ENCODE assay signal across 8 cellular contexts in the genomic region with DNA sequence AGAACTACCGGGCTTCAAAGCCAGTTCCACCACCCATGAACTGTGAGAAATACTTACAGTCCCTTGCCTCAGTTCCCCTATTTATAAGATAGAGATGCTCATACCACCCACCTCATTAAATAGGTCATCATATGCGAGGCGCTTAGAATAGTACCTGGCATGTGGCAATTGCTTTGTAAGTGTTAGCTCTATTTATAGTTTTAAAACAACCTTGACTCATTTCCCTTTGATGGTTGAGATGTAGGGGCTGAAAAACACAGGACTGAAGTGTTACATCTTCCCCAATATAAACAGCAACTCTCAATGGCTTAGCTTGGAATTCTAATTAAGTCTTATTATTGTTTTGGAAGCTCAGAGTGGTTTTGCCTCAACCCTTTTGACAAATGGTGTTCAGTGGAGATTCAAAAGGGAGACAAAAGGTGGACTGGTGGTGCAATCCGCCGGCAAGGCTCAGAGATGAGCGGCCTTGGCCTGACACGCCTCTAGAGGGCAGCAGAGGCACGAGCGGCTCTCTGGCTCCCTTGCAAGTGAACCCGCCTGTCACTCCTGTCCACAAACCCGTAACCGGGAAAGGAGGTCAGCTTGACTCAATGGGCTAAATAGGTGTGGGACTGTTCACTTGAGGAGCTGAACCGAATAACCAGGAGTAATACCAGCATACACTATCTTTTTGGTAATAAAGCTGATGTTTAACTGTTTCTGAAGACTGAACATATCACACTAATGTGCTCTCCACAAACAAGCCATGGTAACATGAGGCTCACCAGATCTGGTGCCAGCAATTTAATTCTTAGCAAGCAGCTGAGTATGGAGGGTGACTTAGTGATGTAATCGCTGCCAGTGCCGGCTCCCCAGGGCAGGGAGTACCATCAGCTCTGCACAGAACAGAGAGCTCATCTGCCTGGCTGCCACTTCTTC. TPM values are rescaled to one million over a fixed set of nuclear protein-coding genes. Genes with fewer than 3 reads are reported as not detected.
DNase-seq lines count a peak whose midpoint lies in the region; TF ChIP-seq lines count a peak whose summit lies in the region.

No MANE protein-coding gene starts in this region.

- H3K36me3 Mint-ChIP-seq in activated T-helper 1 cell treated with anti-CD3 and anti-CD28 coated beads, Interleukin-12 subunit alpha, Interleukin-12 subunit beta, Interleukin-2, Interleukin-4 antibody, amounts not matched to agents 30 ng/mL and 10 ng/mL and 1 ng/mL, durations not matched to agents 14 hours and 24 hours and 36 hours (ENCODE audit: low read depth) = no peaks in the 10 kb centered on the region

- H3K4me2 ChIP-seq in GM23248 (ENCODE audit: unreplicated experiment) = peak overlapping the region; percentile 83

- no peak overlapping the region for H3K9ac ChIP-seq in GM23248

- H3K27ac ChIP-seq in GM23248 (no peak overlapping the region), Peyer's patch (no peak overlapping the region), suprapubic skin (no peak overlapping the region)

- H3K36me3 ChIP-seq in GM23248 (ENCODE audit: low read depth) (no peaks in the 10 kb centered on the region), Peyer's patch (no peaks in the 10 kb centered on the region), suprapubic skin (no peaks in the 10 kb centered on the region)

- 7 to 8% methylated on average over 15 of the region's 15 CpGs for WGBS in GM23248 (ENCODE audit: low coverage in 1 of 2, low lambda C conversion rate in 2 of 2, missing lambda C conversion rate in 2 of 2), 2 experiments
- whole genome bisulfite sequencing in suprapubic skin = 11% methylated on average over 15 of the region's 15 CpGs

- peak; percentile 54 to 91 (median 86) for TF ChIP-seq CTCF in Peyer's patch (IDR thresholded peaks at IDR 0.05)
- TF ChIP-seq CTCF in fibroblast of the aortic adventitia (IDR thresholded peaks at IDR 0.05; ENCODE audit: insufficient read depth, low read length) = peak; percentile 99
- TF ChIP-seq CTCF in suprapubic skin (IDR thresholded peaks at IDR 0.05) = peak; percentile 79 to 96

- no peaks in the 10 kb centered on the region for H3K9me3 Mint-ChIP-seq in activated T-helper 1 cell treated with anti-CD3 and anti-CD28 coated beads, Interleukin-12 subunit alpha, Interleukin-12 subunit beta, Interleukin-2, Interleukin-4 antibody, amounts not matched to agents 30 ng/mL and 10 ng/mL and 1 ng/mL, durations not matched to agents 14 hours and 24 hours and 36 hours

- no peaks in the 10 kb centered on the region for H3K9me2 ChIP-seq in GM23248 (ENCODE audit: insufficient read depth)

- 0 out of 2 replicates have a peak, but pooled peaks cover 5% of the 10 kb centered on the region for H3F3A ChIP-seq in GM23248 (ENCODE audit: insufficient read depth)

- TF ChIP-seq EP300 in suprapubic skin (IDR thresholded peaks at IDR 0.05) = no peak

- no peak for TF ChIP-seq POLR2A in Peyer's patch (IDR thresholded peaks at IDR 0.05)
- no peak for TF ChIP-seq POLR2A in suprapubic skin (IDR thresholded peaks at IDR 0.05)

- 0 out of 2 replicates have a peak, but pooled peaks cover 6% of the 10 kb centered on the region for H3K27me3 ChIP-seq in GM23248 (replicated peaks; ENCODE audit: insufficient read depth)
- peaks cover 0 to 4% of the 10 kb centered on the region in 2 donors for H3K27me3 ChIP-seq in Peyer's patch
- peaks cover 33% of the 10 kb centered on the region for H3K27me3 ChIP-seq in suprapubic skin

- no peaks in the 10 kb centered on the region for H3K9me3 ChIP-seq in GM23248 (ENCODE audit: low read depth)
- no peaks in the 10 kb centered on the region for H3K9me3 ChIP-seq in Peyer's patch
- H3K9me3 ChIP-seq in suprapubic skin = no peaks in the 10 kb centered on the region

- peaks cover 42% of the 10 kb centered on the region for H3K27me3 Mint-ChIP-seq in activated T-helper 1 cell treated with anti-CD3 and anti-CD28 coated beads, Interleukin-12 subunit alpha, Interleukin-12 subunit beta, Interleukin-2, Interleukin-4 antibody, amounts not matched to agents 30 ng/mL and 10 ng/mL and 1 ng/mL, durations not matched to agents 14 hours and 24 hours and 36 hours (ENCODE audit: insufficient read depth)

- in situ Hi-C loops in GM23248 (cut with MboI) = no loop called here

- H3K4me3 ChIP-seq in GM23248 (peak overlapping the region; percentile 45), Peyer's patch (no peak overlapping the region), fibroblast of the aortic adventitia (ENCODE audit: low read depth, low read length) (no peak overlapping the region), suprapubic skin (no peak overlapping the region)

- H2AFZ ChIP-seq in GM23248 = peak overlapping the region; percentile 74

- intact Hi-C loops in activated T-helper 1 cell treated with anti-CD3 and anti-CD28 coated beads, Interleukin-12 subunit alpha, Interleukin-12 subunit beta, Interleukin-2, Interleukin-4 antibody, amounts not matched to agents 30 ng/mL and 10 ng/mL and 1 ng/mL, durations not matched to agents 14 hours and 24 hours and 36 hours (cut with micrococcal nuclease) = loop anchor here (1.0 to 5.0 kb wide), 5 partner anchors 21 to 341 kb away; partner anchors contain the start of gene CENPF

- no peak overlapping the region for H3K27ac Mint-ChIP-seq in activated T-helper 1 cell treated with anti-CD3 and anti-CD28 coated beads, Interleukin-12 subunit alpha, Interleukin-12 subunit beta, Interleukin-2, Interleukin-4 antibody, amounts not matched to agents 30 ng/mL and 10 ng/mL and 1 ng/mL, durations not matched to agents 14 hours and 24 hours and 36 hours

- DNase-seq in EL = peak; percentile 75
- peak; percentile 84 for DNase-seq in GM23248
- peak; percentile 72 for DNase-seq in LHCN-M2 (ENCODE audit: low read depth)
- DNase-seq in Peyer's patch = peak; percentile 64 to 92 (median 85)
- peak; percentile 69 for DNase-seq in activated T-helper 1 cell treated with anti-CD3 and anti-CD28 coated beads, Interleukin-12 subunit alpha, Interleukin-12 subunit beta, Interleukin-2, Interleukin-4 antibody, amounts not matched to agents 30 ng/mL and 10 ng/mL and 1 ng/mL, durations not matched to agents 14 hours and 24 hours and 36 hours (ENCODE audit: low spot score)
- DNase-seq in fibroblast of the aortic adventitia (ENCODE audit: low read depth) = peak; percentile 77
- peak in 53 of 56 donors; percentile 7 to 84 (median 59) for DNase-seq in nucleus accumbens (lab: John Stamatoyannopoulos, UW)
- DNase-seq in suprapubic skin (ENCODE audit: low spot score in 2 of 2) = peak; percentile 88 to 89

- H3K4me3 Mint-ChIP-seq in activated T-helper 1 cell treated with anti-CD3 and anti-CD28 coated beads, Interleukin-12 subunit alpha, Interleukin-12 subunit beta, Interleukin-2, Interleukin-4 antibody, amounts not matched to agents 30 ng/mL and 10 ng/mL and 1 ng/mL, durations not matched to agents 14 hours and 24 hours and 36 hours = no peak overlapping the region

- H3K4me1 ChIP-seq in GM23248 (ENCODE audit: insufficient read depth) (peaks cover 23% of the 10 kb centered on the region), Peyer's patch (no peaks in the 10 kb centered on the region), suprapubic skin (peaks cover 7% of the 10 kb centered on the region)

- no peaks in the 10 kb centered on the region for H4K20me1 ChIP-seq in GM23248 (ENCODE audit: insufficient read depth)

- peaks cover 27% of the 10 kb centered on the region for H3K4me1 Mint-ChIP-seq in activated T-helper 1 cell treated with anti-CD3 and anti-CD28 coated beads, Interleukin-12 subunit alpha, Interleukin-12 subunit beta, Interleukin-2, Interleukin-4 antibody, amounts not matched to agents 30 ng/mL and 10 ng/mL and 1 ng/mL, durations not matched to agents 14 hours and 24 hours and 36 hours (ENCODE audit: low read depth)

- no peaks in the 10 kb centered on the region for H3K79me2 ChIP-seq in GM23248 (ENCODE audit: insufficient read depth)

RNA-seq across cellular contexts. Expression of gene SMYD2, which starts 19.5 kb away (rescaled TPM):
- 34.9 and 49.3 TPM in 2 replicates for total RNA-seq in GM23248 (2014; rRNA removed; shearing (Covaris generic))
- 48.1 and 52.1 TPM in 2 replicates for polyA plus RNA-seq in GM23248 (2016; fragmentation: Nextera tagmentation; extraction: Ambion mirVana)
- total RNA-seq in LHCN-M2 (2014; rRNA removed) (30.5 and 42.4 TPM in 2 replicates), Peyer's patch (10 to 100 TPM; 13.2 to 40.1 (median 25.1) TPM), fibroblast of the aortic adventitia (ENCODE audit: low replicate concordance) (22.5 and 26.9 TPM in 2 replicates), suprapubic skin (10 to 100 TPM; 25.3 to 30.7 (median 27.8) TPM)
- polyA plus RNA-seq in LHCN-M2 (2012) = 30.1 TPM
- total RNA-seq in activated T-helper 1 cell treated with anti-CD3 and anti-CD28 coated beads, Interleukin-12 subunit alpha, Interleukin-12 subunit beta, Interleukin-2, Interleukin-4 antibody, amounts not matched to agents 30 ng/mL and 10 ng/mL and 1 ng/mL, durations not matched to agents 14 hours and 24 hours and 36 hours = 25.7 and 26.8 TPM in 2 replicates
